Comparison of ENCODE assay signal across 8 cellular contexts in the genomic region with DNA sequence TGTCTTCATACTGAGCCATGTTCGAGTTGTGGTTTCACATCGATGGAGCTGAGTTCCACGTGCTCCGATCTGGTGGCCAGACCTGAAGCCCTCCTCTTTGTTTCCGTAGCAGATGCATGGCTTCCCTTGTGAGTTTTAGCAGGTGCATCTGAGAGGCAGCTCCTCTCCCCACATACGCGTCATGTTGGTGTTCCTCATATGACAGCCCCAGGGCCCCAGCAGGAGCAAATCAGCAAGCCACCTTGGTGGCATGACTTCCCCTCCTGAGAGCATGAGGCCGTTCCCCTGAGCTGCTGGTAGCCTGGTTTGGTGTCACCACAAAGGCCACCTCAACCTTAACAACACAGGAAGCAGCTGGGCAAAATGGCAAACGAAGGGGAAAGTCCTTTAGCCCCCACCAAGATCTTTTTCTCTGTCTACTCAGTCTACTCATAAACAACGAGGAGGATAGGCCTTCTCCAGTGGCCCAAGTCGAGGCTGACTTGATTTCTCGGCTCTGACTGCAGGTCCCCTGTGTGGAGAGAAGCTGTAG. TPM values are rescaled to one million over a fixed set of nuclear protein-coding genes. Genes with fewer than 3 reads are reported as not detected.
DNase-seq lines count a peak whose midpoint lies in the region; ATAC-seq and FAIRE-seq lines count a peak whose summit lies in the region.

No MANE protein-coding gene starts in this region.

- H3K4me3 ChIP-seq in GM23248 (no peak overlapping the region), HAP-1 (no peak overlapping the region)

- in situ Hi-C loops in GM23248 (cut with MboI) (no loop called here), HAP-1 (cut with MboI; ENCODE audit: low sequenced_read_pairs) (no loop called here)

- H3K36me3 ChIP-seq in GM23248 (ENCODE audit: low read depth) (no peaks in the 10 kb centered on the region), HAP-1 (replicated peaks) (no peaks in the 10 kb centered on the region; the same call in 1 of the 2 replicates)

- no peaks in the 10 kb centered on the region for H3K9me2 ChIP-seq in GM23248 (ENCODE audit: insufficient read depth)

- H3K4me1 ChIP-seq in GM23248 (ENCODE audit: insufficient read depth) (no peaks in the 10 kb centered on the region), HAP-1 (peaks cover 23% of the 10 kb centered on the region)

- no peaks in the 10 kb centered on the region for H3K27me3 ChIP-seq in GM23248 (replicated peaks; ENCODE audit: insufficient read depth)
- H3K27me3 ChIP-seq in HAP-1 (ENCODE audit: low read depth): no peaks in the 10 kb centered on the region

- no peak overlapping the region for H3K9ac ChIP-seq in GM23248

- H3K27ac ChIP-seq in cingulate gyrus (ENCODE audit: low read depth, low read length): peak overlapping the region; percentile 51
- H3K27ac ChIP-seq in GM23248: no peak overlapping the region

- no peaks in the 10 kb centered on the region for H3K79me2 ChIP-seq in GM23248 (ENCODE audit: insufficient read depth)

- WGBS in GM23248 (ENCODE audit: low coverage in 1 of 2, low lambda C conversion rate in 2 of 2, missing lambda C conversion rate in 2 of 2), 2 experiments: 82% methylated on average over 12 of the region's 12 CpGs

- no peak overlapping the region for H3K4me2 ChIP-seq in GM23248 (ENCODE audit: unreplicated experiment)

- FAIRE-seq in GM19239 (lab: Jason Lieb, UNC): peak; percentile 100

- no peak for DNase-seq in GM19239 (ENCODE audit: insufficient read length, low spot score)
- DNase-seq in UCSD-AML1 (lab: John Stamatoyannopoulos, UW; ENCODE audit: unreplicated experiment): peak; percentile 50
- DNase-seq in stimulated activated CD8-positive, alpha-beta memory T cell treated with anti-CD3 and anti-CD28 coated beads, Interleukin-2, amount 100 ng/mL, for 1 hour (ENCODE audit: low read depth in 2 of 2): peak; percentile 63 to 69
- DNase-seq in GM23248: no peak
- no peak for DNase-seq in NCI-H510A (lab: John Stamatoyannopoulos, UW)
- DNase-seq in HAP-1 (ENCODE audit: low spot score in 2 of 2): no peak

- H4K20me1 ChIP-seq in GM23248 (ENCODE audit: insufficient read depth): no peaks in the 10 kb centered on the region

- no peak overlapping the region for H2AFZ ChIP-seq in GM23248

- ATAC-seq in HG03103 (IDR thresholded peaks at IDR 0.05; ENCODE audit: low read depth, unreplicated experiment): peak; percentile 80

- H3K9me3 ChIP-seq in GM23248 (ENCODE audit: low read depth): no peaks in the 10 kb centered on the region
- no peaks in the 10 kb centered on the region; the same call in 1 of the 2 replicates for H3K9me3 ChIP-seq in HAP-1

- no peaks in the 10 kb centered on the region for H3F3A ChIP-seq in GM23248 (ENCODE audit: insufficient read depth)

RNA-seq across cellular contexts. Expression of a gene that starts 5.9 kb away (rescaled TPM):
- total RNA-seq in GM23248 (2014; rRNA removed; shearing (Covaris generic)): 1.8 and 5.9 TPM in 2 replicates
- 2.2 and 3.0 TPM in 2 replicates for polyA plus RNA-seq in GM23248 (2016; fragmentation: Nextera tagmentation; extraction: Ambion mirVana)

Comparison
In these comparisons a context has a peak if more than half of its experiments do, and no peak if none do; other contexts are left out.
1. DNase-seq: peak in UCSD-AML1 (single experiment) and stimulated activated CD8-positive, alpha-beta memory T cell treated with anti-CD3 and anti-CD28 coated beads, Interleukin-2, amount 100 ng/mL, for 1 hour (2 of 2); none in GM19239 (single experiment), GM23248 (single experiment), NCI-H510A (single experiment) and HAP-1 (0 of 2).